ENCODE assay signal across 14 cellular contexts in genomic region chr10:128147064-128147463, GRCh38. TPM values are rescaled to one million over a fixed set of nuclear protein-coding genes. Genes with fewer than 3 reads are reported as not detected.
A peak's percentile ranks its signal among the peaks of the same experiment; 100 is the strongest.
DNase-seq lines count a peak whose midpoint lies in the region; ATAC-seq and TF ChIP-seq lines count a peak whose summit lies in the region.
"Had no signal": no experiment of that assay in that cellular context is flagged by ENCODE, and none has a peak within 500 bp of the region (broad histone marks: within the 10 kb centered on the region; RNA-seq: fewer than 3 reads in every experiment).

No MANE protein-coding gene starts in this region.

- intact Hi-C loops in OCI-LY7 (cut with micrococcal nuclease; ENCODE audit: unreplicated experiment) = no loop called here

- H3K9me2 ChIP-seq in OCI-LY7 (ENCODE audit: insufficient read depth, low read length) = no peaks in the 10 kb centered on the region

- H3K79me2 ChIP-seq in OCI-LY7 (ENCODE audit: insufficient read depth, low read depth, low read length) = no peaks in the 10 kb centered on the region

- H3K4me1 ChIP-seq in OCI-LY7 (ENCODE audit: insufficient read depth, low read length, poor library complexity, severe bottlenecking) = peaks cover 10% of the 10 kb centered on the region
- H3K4me1 ChIP-seq: ascending aorta had no signal

- H3K27ac Mint-ChIP-seq in stimulated activated naive CD8-positive, alpha-beta T cell treated with anti-CD3 and anti-CD28 coated beads, Interleukin-15, Interleukin-2, amounts not matched to agents 100 ng/mL and 50 ng/mL, for 24 hours = peak overlapping the region; percentile 10

- H3K36me3 ChIP-seq in OCI-LY7 (ENCODE audit: insufficient read depth, low read length) = no peaks in the 10 kb centered on the region
- H3K36me3 ChIP-seq: ascending aorta, tibial artery, WERI-Rb-1 had no signal

- no TSS peak for BruUV-seq in OCI-LY7 (replicated peaks; lab: Mats Ljungman, UMichigan)

- H3K27ac ChIP-seq in OCI-LY7 (ENCODE audit: low read depth, low read length, poor library complexity, severe bottlenecking) = no peak overlapping the region
- H3K27ac ChIP-seq: ascending aorta, tibial artery, WERI-Rb-1 had no signal

- CTCF ChIA-PET in OCI-LY7 (lab: Charles Lee; ENCODE audit: unreplicated experiment) = no interaction called here

- H3K4me3 Mint-ChIP-seq in stimulated activated naive CD8-positive, alpha-beta T cell treated with anti-CD3 and anti-CD28 coated beads, Interleukin-15, Interleukin-2, amounts not matched to agents 100 ng/mL and 50 ng/mL, for 24 hours = peak overlapping the region; percentile 8

- TF ChIP-seq CTCF in OCI-LY7 (conservative IDR thresholded peaks at IDR 0.05; ENCODE audit: low read length) = no peak

- H4K20me1 ChIP-seq in OCI-LY7 (ENCODE audit: insufficient read depth, low read length) = no peaks in the 10 kb centered on the region

- no peak overlapping the region for H2AFZ ChIP-seq in OCI-LY7 (ENCODE audit: low read length)

- H3K4me3 ChIP-seq in OCI-LY7 (ENCODE audit: low read depth, low read length, poor library complexity, severe bottlenecking) = no peak overlapping the region
- H3K4me3 ChIP-seq: ascending aorta, tibial artery had no signal

- no peaks in the 10 kb centered on the region for H3K9me3 ChIP-seq in OCI-LY7 (ENCODE audit: low read length)
- H3K9me3 ChIP-seq: ascending aorta, tibial artery had no signal

- peak; percentile 3 for DNase-seq in stimulated activated CD4-positive, alpha-beta T cell treated with anti-CD3 and anti-CD28 coated beads, Interleukin-4, amount 100 ng/mL, for 1 hour
- no peak for DNase-seq in stimulated activated CD4-positive, alpha-beta T cell treated with anti-CD3 and anti-CD28 coated beads, Interleukin-1b, Interleukin-23, amount 100 ng/mL, for 48 hours
- peak; percentile 42 for DNase-seq in OCI-LY7 (ENCODE audit: low spot score)
- no peak for DNase-seq in NCI-H1048 (lab: John Stamatoyannopoulos, UW)
- no peak for DNase-seq in GM19238 (ENCODE audit: insufficient read length, low spot score)
- no peak for DNase-seq in RKO (ENCODE audit: low spot score)
- DNase-seq: CD4-positive, alpha-beta memory T cell; NCI-H1436; tibial artery; WERI-Rb-1 had no signal

- peak overlapping the region; percentile 29; the same call in 1 of the 2 replicates for H3K4me2 ChIP-seq in OCI-LY7 (ENCODE audit: low read length)

- no peaks in the 10 kb centered on the region for H3K36me3 Mint-ChIP-seq in stimulated activated naive CD8-positive, alpha-beta T cell treated with anti-CD3 and anti-CD28 coated beads, Interleukin-15, Interleukin-2, amounts not matched to agents 100 ng/mL and 50 ng/mL, for 24 hours (ENCODE audit: low read depth)
- H3K36me3 Mint-ChIP-seq: CD4-positive, alpha-beta memory T cell had no signal

- ATAC-seq in HG02642 (IDR thresholded peaks at IDR 0.05; ENCODE audit: poor library complexity, unreplicated experiment) = peak; percentile 57

- H3K9me3 Mint-ChIP-seq in stimulated activated naive CD8-positive, alpha-beta T cell treated with anti-CD3 and anti-CD28 coated beads, Interleukin-15, Interleukin-2, amounts not matched to agents 100 ng/mL and 50 ng/mL, for 24 hours = peaks cover 11% of the 10 kb centered on the region
- H3K9me3 Mint-ChIP-seq: CD4-positive, alpha-beta memory T cell; neural crest cell had no signal

- POLR2A ChIA-PET in OCI-LY7 (lab: Charles Lee) = interaction anchor here (1.2 kb wide), 1 partner anchor 23 kb away, joined by 3 read pairs; no protein-coding TSS in a partner anchor

- H3K4me1 Mint-ChIP-seq in stimulated activated naive CD8-positive, alpha-beta T cell treated with anti-CD3 and anti-CD28 coated beads, Interleukin-15, Interleukin-2, amounts not matched to agents 100 ng/mL and 50 ng/mL, for 24 hours (ENCODE audit: low read depth) = peaks cover 45% of the 10 kb centered on the region

- peaks cover 5% of the 10 kb centered on the region for H3K27me3 Mint-ChIP-seq in stimulated activated naive CD8-positive, alpha-beta T cell treated with anti-CD3 and anti-CD28 coated beads, Interleukin-15, Interleukin-2, amounts not matched to agents 100 ng/mL and 50 ng/mL, for 24 hours
- H3K27me3 Mint-ChIP-seq: CD4-positive, alpha-beta memory T cell had no signal

RNA-seq across cellular contexts. Expression of gene MKI67, which starts 20.8 kb away (rescaled TPM):
- 139 and 165 TPM in 2 replicates for total RNA-seq in OCI-LY7 (2014; rRNA removed; shearing (Covaris generic))
- 192 and 217 TPM in 2 replicates for total RNA-seq in OCI-LY7 (2022)

Comparison
In these comparisons a context has a peak if more than half of its experiments do, and no peak if none do; other contexts are left out.
1. DNase-seq: peak in stimulated activated CD4-positive, alpha-beta T cell treated with anti-CD3 and anti-CD28 coated beads, Interleukin-4, amount 100 ng/mL, for 1 hour (single experiment) and OCI-LY7 (single experiment); none in stimulated activated CD4-positive, alpha-beta T cell treated with anti-CD3 and anti-CD28 coated beads, Interleukin-1b, Interleukin-23, amount 100 ng/mL, for 48 hours (single experiment), NCI-H1048 (single experiment), GM19238 (single experiment) and RKO (single experiment).